In genomic region chr11:34065505-34066203, GRCh38 we compare ENCODE assay signal across 9 cellular contexts. TPM values are rescaled to one million over a fixed set of nuclear protein-coding genes. Genes with fewer than 3 reads are reported as not detected.
DNase-seq lines count a peak whose midpoint lies in the region; ATAC-seq and TF ChIP-seq lines count a peak whose summit lies in the region.
"Had no signal": no experiment of that assay in that cellular context is flagged by ENCODE, and none has a peak within 500 bp of the region (broad histone marks: within the 10 kb centered on the region; RNA-seq: fewer than 3 reads in every experiment).

No MANE protein-coding gene starts in this region.

- peak overlapping the region; percentile 59 to 90 (median 80) for H3K4me2 ChIP-seq in BLaER1 treated with 17β-estradiol and CSF1 and Interleukin-3, amounts not matched to agents 10 nM and 100 nM

- H3K27ac ChIP-seq in BLaER1 treated with 17β-estradiol and CSF1 and Interleukin-3, amounts not matched to agents 10 nM and 100 nM: 0 out of 22 replicates have a peak overlapping the region, but pooled peaks of 2 of the 11 experiments have one; percentile 25 to 60

- H3K4me3 Mint-ChIP-seq in activated T-cell treated with anti-CD3 and anti-CD28 coated beads, Interleukin-2, amount 50 U/mL, for 72 hours: peak overlapping the region in 1 of 2 donors; percentile 54

- H3K9ac ChIP-seq in BLaER1 treated with 17β-estradiol and CSF1 and Interleukin-3, amounts not matched to agents 10 nM and 100 nM: peak overlapping the region in 3 of 11 experiments; percentile 27 to 55 (median 29); a peak in 2 of 22 replicates

- TF ChIP-seq CTCF in GM12872 (IDR thresholded peaks at IDR 0.05; ENCODE audit: insufficient read depth, low read depth, low read length): peak; percentile 24; the same call in 1 of the 3 replicates

- no peaks in the 10 kb centered on the region for H3K9me3 Mint-ChIP-seq in activated T-cell treated with anti-CD3 and anti-CD28 coated beads, Interleukin-2, amount 50 U/mL, for 72 hours

- peaks cover 74% of the 10 kb centered on the region for H3K4me1 Mint-ChIP-seq in activated T-cell treated with anti-CD3 and anti-CD28 coated beads, Interleukin-2, amount 50 U/mL, for 72 hours (ENCODE audit: low read depth)

- peaks cover 0 to 10% of the 10 kb centered on the region in 2 donors for H3K36me3 Mint-ChIP-seq in activated T-cell treated with anti-CD3 and anti-CD28 coated beads, Interleukin-2, amount 50 U/mL, for 72 hours (ENCODE audit: insufficient read depth in 2 of 2)

- peaks cover 37 to 96% (median 78%) of the 10 kb centered on the region in 11 experiments for H3K36me3 ChIP-seq in BLaER1 treated with 17β-estradiol and CSF1 and Interleukin-3, amounts not matched to agents 10 nM and 100 nM

- DNase-seq in activated T-cell treated with anti-CD3 and anti-CD28 coated beads, Interleukin-2, amount 50 U/mL, for 72 hours: peak; percentile 30 to 32
- DNase-seq in iris pigment epithelial cell (ENCODE audit: low read depth): peak; percentile 73
- DNase-seq in SKM-1 (lab: John Stamatoyannopoulos, UW; ENCODE audit: unreplicated experiment): no peak
- DNase-seq in HuH-7 (ENCODE audit: low spot score): no peak
- no peak for DNase-seq in activated CD8-positive, alpha-beta memory T cell treated with anti-CD3 and anti-CD28 coated beads for 24 hours
- DNase-seq: NCI-H1105 had no signal

- H3K27ac Mint-ChIP-seq in activated T-cell treated with anti-CD3 and anti-CD28 coated beads, Interleukin-2, amount 50 U/mL, for 72 hours: peak overlapping the region; percentile 94

- ATAC-seq in activated T-cell treated with anti-CD3 and anti-CD28 coated beads, Interleukin-2, amount 50 U/mL, for 72 hours (replicated peaks in 1 of 2): peak; percentile 79 to 91
- ATAC-seq in GM21717 (IDR thresholded peaks at IDR 0.05; ENCODE audit: unreplicated experiment): no peak

- H4K20me1 ChIP-seq in BLaER1 treated with 17β-estradiol and CSF1 and Interleukin-3, amounts not matched to agents 10 nM and 100 nM: peaks cover 99 to 100% (median 100%) of the 10 kb centered on the region in 11 experiments

- H3K9me3 ChIP-seq in BLaER1 treated with 17β-estradiol and CSF1 and Interleukin-3, amounts not matched to agents 10 nM and 100 nM (replicated peaks in 1 of 11): no peaks in the 10 kb centered on the region

- H3K27me3 Mint-ChIP-seq in activated T-cell treated with anti-CD3 and anti-CD28 coated beads, Interleukin-2, amount 50 U/mL, for 72 hours (ENCODE audit: low read depth): no peaks in the 10 kb centered on the region

- peaks cover 58 to 96% (median 65%) of the 10 kb centered on the region in 10 experiments for H3K4me1 ChIP-seq in BLaER1 treated with 17β-estradiol and CSF1 and Interleukin-3, amounts not matched to agents 10 nM and 100 nM

- H3K4me3 ChIP-seq in BLaER1 treated with 17β-estradiol and CSF1 and Interleukin-3, amounts not matched to agents 10 nM and 100 nM: no peak overlapping the region

- no peaks in the 10 kb centered on the region for H3K27me3 ChIP-seq in BLaER1 treated with 17β-estradiol and CSF1 and Interleukin-3, amounts not matched to agents 10 nM and 100 nM

RNA-seq across cellular contexts. Expression of gene CAPRIN1, which starts 14.1 kb away (rescaled TPM):
- total RNA-seq in activated T-cell treated with anti-CD3 and anti-CD28 coated beads, Interleukin-2, amount 50 U/mL, for 72 hours: 100 to 1,000 TPM; 170 to 190 TPM

RNA-seq across cellular contexts. Expression of gene NAT10, which starts 39.8 kb away (rescaled TPM):
- 10 to 100 TPM; 64.4 to 77.0 TPM for total RNA-seq in activated T-cell treated with anti-CD3 and anti-CD28 coated beads, Interleukin-2, amount 50 U/mL, for 72 hours

Comparison
In these comparisons a context has a peak if more than half of its experiments do, and no peak if none do; other contexts are left out.
1. DNase-seq: peak in activated T-cell treated with anti-CD3 and anti-CD28 coated beads, Interleukin-2, amount 50 U/mL, for 72 hours (2 of 2) and iris pigment epithelial cell (single experiment); none in SKM-1 (single experiment), HuH-7 (single experiment) and activated CD8-positive, alpha-beta memory T cell treated with anti-CD3 and anti-CD28 coated beads for 24 hours (single experiment).